In genomic region chr5:141533897-141534296, GRCh38 we compare ENCODE assay signal across 27 cellular contexts. TPM values are rescaled to one million over a fixed set of nuclear protein-coding genes. Genes with fewer than 3 reads are reported as not detected.
"Had no signal": no experiment of that assay in that cellular context is flagged by ENCODE, and none has a peak within 500 bp of the region (broad histone marks: within the 10 kb centered on the region; RNA-seq: fewer than 3 reads in every experiment).

No MANE protein-coding gene starts in this region.

- H3K36me3 ChIP-seq: ovary had no signal

- H3K9me3 ChIP-seq: body of pancreas, colonic mucosa, esophagus squamous epithelium, ovary, right lobe of liver, thoracic aorta, upper lobe of left lung had no signal

- H3K27me3 ChIP-seq: body of pancreas, colonic mucosa, esophagus squamous epithelium, ovary, right lobe of liver, upper lobe of left lung had no signal

- H3K9me3 Mint-ChIP-seq: activated CD4-positive, alpha-beta memory T cell treated with anti-CD3 and anti-CD28 coated beads for 36 hours; activated naive CD4-positive, alpha-beta T cell treated with anti-CD3 and anti-CD28 coated beads, Interleukin-2, amount 50 U/mL, for 24 hours; activated T-helper 1 cell treated with anti-CD3 and anti-CD28 coated beads, Interleukin-12 subunit alpha, Interleukin-12 subunit beta, Interleukin-2, Interleukin-4 antibody, amounts not matched to agents 30 ng/mL and 10 ng/mL and 1 ng/mL, durations not matched to agents 14 hours and 24 hours and 36 hours; T-helper 2 cell treated with Interferon-gamma antibody and Interleukin-4, amounts not matched to agents 5 μg/mL and 100 μg/mL, for 36 hours had no signal

- H3K4me3 ChIP-seq: body of pancreas, colonic mucosa, esophagus squamous epithelium, ovary, right lobe of liver, thoracic aorta had no signal

- H3K27me3 Mint-ChIP-seq: activated CD4-positive, alpha-beta memory T cell treated with anti-CD3 and anti-CD28 coated beads for 36 hours; activated naive CD4-positive, alpha-beta T cell treated with anti-CD3 and anti-CD28 coated beads, Interleukin-2, amount 50 U/mL, for 24 hours; progenitor cell of endocrine pancreas had no signal

- H3K4me1 ChIP-seq: colonic mucosa had no signal

- ATAC-seq: activated CD4-positive, CD25-positive, alpha-beta regulatory T cell treated with anti-CD3 and anti-CD28 coated beads, Interleukin-2, amount 50 U/mL, for 24 hours; body of pancreas; left cardiac atrium; left ventricle myocardium superior; right lobe of liver; stimulated activated naive CD8-positive, alpha-beta T cell treated with anti-CD3 and anti-CD28 coated beads, Interleukin-15, Interleukin-2, amounts not matched to agents 100 U/mL and 50 U/mL, for 24 hours had no signal

- DNase-seq: activated CD4-positive, alpha-beta memory T cell treated with anti-CD3 and anti-CD28 coated beads for 36 hours; activated CD4-positive, alpha-beta T cell treated with anti-CD3 and anti-CD28 coated beads for 48 hours; activated CD8-positive, alpha-beta memory T cell treated with anti-CD3 and anti-CD28 coated beads, Interleukin-2, amount 50 U/mL, for 4 hours; activated gamma-delta T cell; activated T-cell treated with anti-CD3 and anti-CD28 coated beads, Interleukin-2, amount 50 U/mL, for 1 hour; anterior cingulate cortex; body of pancreas; colonic mucosa; effector CD8-positive, alpha-beta T cell; esophagus squamous epithelium; left cardiac atrium; left ventricle myocardium superior; ovary; right lobe of liver; stimulated activated CD4-positive, alpha-beta T cell treated with anti-CD3 and anti-CD28 coated beads, Interleukin-2, amount 100 ng/mL, for 48 hours; stimulated activated naive CD8-positive, alpha-beta T cell treated with anti-CD3 and anti-CD28 coated beads, Interleukin-15, Interleukin-2, amounts not matched to agents 100 U/mL and 50 U/mL, for 24 hours; T-helper 1 cell; upper lobe of left lung; WERI-Rb-1 had no signal

- H3K4me3 Mint-ChIP-seq: activated CD4-positive, alpha-beta memory T cell treated with anti-CD3 and anti-CD28 coated beads for 36 hours; activated naive CD4-positive, alpha-beta T cell treated with anti-CD3 and anti-CD28 coated beads, Interleukin-2, amount 50 U/mL, for 24 hours; activated T-helper 1 cell treated with anti-CD3 and anti-CD28 coated beads, Interleukin-12 subunit alpha, Interleukin-12 subunit beta, Interleukin-2, Interleukin-4 antibody, amounts not matched to agents 30 ng/mL and 10 ng/mL and 1 ng/mL, durations not matched to agents 14 hours and 24 hours and 36 hours; T-helper 2 cell treated with Interferon-gamma antibody and Interleukin-4, amounts not matched to agents 5 μg/mL and 100 μg/mL, for 36 hours had no signal

- H3K27ac ChIP-seq: body of pancreas, colonic mucosa, epithelial cell of prostate, esophagus squamous epithelium, ovary, right lobe of liver, upper lobe of left lung, WERI-Rb-1 had no signal

- H3K27ac Mint-ChIP-seq: activated CD4-positive, alpha-beta memory T cell treated with anti-CD3 and anti-CD28 coated beads for 36 hours; activated T-helper 1 cell treated with anti-CD3 and anti-CD28 coated beads, Interleukin-12 subunit alpha, Interleukin-12 subunit beta, Interleukin-2, Interleukin-4 antibody, amounts not matched to agents 30 ng/mL and 10 ng/mL and 1 ng/mL, durations not matched to agents 14 hours and 24 hours and 36 hours; progenitor cell of endocrine pancreas; T-helper 2 cell treated with Interferon-gamma antibody and Interleukin-4, amounts not matched to agents 5 μg/mL and 100 μg/mL, for 36 hours had no signal

RNA-seq across cellular contexts. Expression of gene PCDHGC5, which starts 45.0 kb away (rescaled TPM):
- total RNA-seq: activated CD4-positive, alpha-beta memory T cell treated with anti-CD3 and anti-CD28 coated beads for 36 hours; activated CD8-positive, alpha-beta memory T cell treated with anti-CD3 and anti-CD28 coated beads for 36 hours; activated T-helper 1 cell treated with anti-CD3 and anti-CD28 coated beads, Interleukin-12 subunit alpha, Interleukin-12 subunit beta, Interleukin-2, Interleukin-4 antibody, amounts not matched to agents 30 ng/mL and 10 ng/mL and 1 ng/mL, durations not matched to agents 14 hours and 24 hours and 36 hours had no signal

RNA-seq across cellular contexts. Expression of gene PCDHGC4, which starts 49.1 kb away (rescaled TPM):
- total RNA-seq: activated CD4-positive, alpha-beta memory T cell treated with anti-CD3 and anti-CD28 coated beads for 36 hours; activated CD8-positive, alpha-beta memory T cell treated with anti-CD3 and anti-CD28 coated beads for 36 hours; activated T-helper 1 cell treated with anti-CD3 and anti-CD28 coated beads, Interleukin-12 subunit alpha, Interleukin-12 subunit beta, Interleukin-2, Interleukin-4 antibody, amounts not matched to agents 30 ng/mL and 10 ng/mL and 1 ng/mL, durations not matched to agents 14 hours and 24 hours and 36 hours had no signal

RNA-seq across cellular contexts. Expression of gene PCDHGC3, which starts 58.1 kb away (rescaled TPM):
- total RNA-seq: activated CD4-positive, alpha-beta memory T cell treated with anti-CD3 and anti-CD28 coated beads for 36 hours had no signal
